Comparison of ENCODE assay signal across 8 cellular contexts in genomic region chrX:74535211-74535621, GRCh38.
DNase-seq lines count a peak whose midpoint lies in the region; ATAC-seq lines count a peak whose summit lies in the region.

No MANE protein-coding gene starts in this region.

- peaks cover 7% of the 10 kb centered on the region for H3K27me3 Mint-ChIP-seq in CD4-positive, CD25-positive, alpha-beta regulatory T cell
- H3K27me3 Mint-ChIP-seq in activated naive CD8-positive, alpha-beta T cell, result no peaks in the 10 kb centered on the region

- DNase-seq in CD4-positive, CD25-positive, alpha-beta regulatory T cell, result no peak
- peak; percentile 50 for DNase-seq in NCI-H1417 treated with DMSO at 0.1 percent for 48 hours (lab: John Stamatoyannopoulos, UW)
- DNase-seq in glomerular visceral epithelial cell (ENCODE audit: extremely low spot score), result peak; percentile 44
- peak; percentile 12 for DNase-seq in occipital lobe (lab: John Stamatoyannopoulos, UW)
- DNase-seq in GM19238 (ENCODE audit: insufficient read length, low spot score), result no peak

- H3K4me3 ChIP-seq in CD4-positive, CD25-positive, alpha-beta regulatory T cell (ENCODE audit: low read depth, low read length), result peak overlapping the region; percentile 41

- no peaks in the 10 kb centered on the region for H3K27me3 ChIP-seq in CD4-positive, CD25-positive, alpha-beta regulatory T cell (ENCODE audit: control insufficient read depth, insufficient read depth, low read length)

- no peak for ATAC-seq in CD4-positive, CD25-positive, alpha-beta regulatory T cell (ENCODE audit: low read depth in 2 of 2)
- ATAC-seq in GM19395 (IDR thresholded peaks at IDR 0.05; ENCODE audit: unreplicated experiment) (peak; percentile 38), GM19035 (IDR thresholded peaks at IDR 0.05; ENCODE audit: unreplicated experiment) (no peak)

- no peaks in the 10 kb centered on the region for H3K9me3 ChIP-seq in CD4-positive, CD25-positive, alpha-beta regulatory T cell (ENCODE audit: control insufficient read depth in 2 of 2, low read length in 2 of 2)

- peak overlapping the region; percentile 41 for H3K27ac ChIP-seq in CD4-positive, CD25-positive, alpha-beta regulatory T cell (ENCODE audit: insufficient read depth, low read length, poor library complexity, severe bottlenecking)

- peak overlapping the region; percentile 52 to 87 (median 67) for H3K27ac Mint-ChIP-seq in CD4-positive, CD25-positive, alpha-beta regulatory T cell
- peak overlapping the region; percentile 50 for H3K27ac Mint-ChIP-seq in activated naive CD8-positive, alpha-beta T cell

- H3K9me3 Mint-ChIP-seq in CD4-positive, CD25-positive, alpha-beta regulatory T cell, result peaks cover 0 to 1% (median 0%) of the 10 kb centered on the region in 7 donors
- H3K9me3 Mint-ChIP-seq in activated naive CD8-positive, alpha-beta T cell (ENCODE audit: low read depth), result no peaks in the 10 kb centered on the region

- peaks cover 0 to 22% (median 2%) of the 10 kb centered on the region in 4 donors for H3K4me1 Mint-ChIP-seq in CD4-positive, CD25-positive, alpha-beta regulatory T cell
- H3K4me1 Mint-ChIP-seq in activated naive CD8-positive, alpha-beta T cell (ENCODE audit: low read depth), result peaks cover 7% of the 10 kb centered on the region

- peak overlapping the region; percentile 85 to 94 (median 88) for H3K4me3 Mint-ChIP-seq in CD4-positive, CD25-positive, alpha-beta regulatory T cell
- peak overlapping the region; percentile 82 for H3K4me3 Mint-ChIP-seq in activated naive CD8-positive, alpha-beta T cell

- H3K36me3 Mint-ChIP-seq in CD4-positive, CD25-positive, alpha-beta regulatory T cell, result no peaks in the 10 kb centered on the region
- no peaks in the 10 kb centered on the region for H3K36me3 Mint-ChIP-seq in activated naive CD8-positive, alpha-beta T cell

- peaks cover 10% of the 10 kb centered on the region for H3K4me1 ChIP-seq in CD4-positive, CD25-positive, alpha-beta regulatory T cell (ENCODE audit: control insufficient read depth, insufficient read depth, low read length, poor library complexity, severe bottlenecking)

- no peaks in the 10 kb centered on the region for H3K36me3 ChIP-seq in CD4-positive, CD25-positive, alpha-beta regulatory T cell (ENCODE audit: control insufficient read depth, insufficient read depth, low read length)

Comparison
In these comparisons a context has a peak if more than half of its experiments do, and no peak if none do; other contexts are left out.
1. DNase-seq: peak in NCI-H1417 treated with DMSO at 0.1 percent for 48 hours (single experiment), glomerular visceral epithelial cell (single experiment) and occipital lobe (single experiment); none in CD4-positive, CD25-positive, alpha-beta regulatory T cell (0 of 3) and GM19238 (single experiment).